Comparison of ENCODE assay signal across 1 cellular context in the genomic region with DNA sequence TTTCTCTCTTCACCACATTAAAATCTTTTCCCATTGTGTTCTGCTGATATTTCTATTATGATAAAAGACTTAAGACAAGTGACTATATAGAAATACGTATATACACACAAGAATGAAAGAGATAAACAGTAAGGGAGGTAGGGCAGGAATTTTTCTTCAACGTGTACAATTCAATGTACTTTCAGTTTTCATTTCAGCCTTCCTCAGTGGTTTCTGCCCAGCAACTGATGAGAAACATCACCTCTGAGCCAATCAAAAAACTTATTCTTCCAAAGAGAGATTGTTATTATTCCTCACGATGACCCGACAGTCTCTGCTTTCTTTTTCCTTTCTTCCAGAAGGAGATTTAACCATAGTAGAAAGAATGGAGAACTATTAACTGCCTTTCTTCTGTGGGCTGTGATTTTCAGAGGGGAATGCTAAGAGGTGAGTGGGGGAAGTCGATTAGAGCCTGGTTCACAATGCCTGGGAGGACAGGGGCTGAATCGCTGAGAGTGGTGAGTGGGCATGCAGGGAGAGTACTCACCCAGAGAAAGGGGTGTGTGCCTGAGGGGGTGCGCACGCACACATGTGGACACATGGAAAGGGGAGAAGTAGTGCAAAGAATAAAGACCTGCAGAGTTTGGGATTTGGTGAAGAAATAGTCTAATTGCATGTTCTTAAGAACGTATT.
TF ChIP-seq lines count a peak whose summit lies in the region.

Gene BTN3A1 (plus strand): TSS at position 289 of the 672 bp plus-strand sequence. CDS start 3,289 bp downstream, outside the sequence.

TF ChIP-seq in HepG2, 621 proteins besides CTCF, POLR2A, EP300 and RAD21 (continued from another document and continues in another):
- TF ChIP-seq, protein P1, sequence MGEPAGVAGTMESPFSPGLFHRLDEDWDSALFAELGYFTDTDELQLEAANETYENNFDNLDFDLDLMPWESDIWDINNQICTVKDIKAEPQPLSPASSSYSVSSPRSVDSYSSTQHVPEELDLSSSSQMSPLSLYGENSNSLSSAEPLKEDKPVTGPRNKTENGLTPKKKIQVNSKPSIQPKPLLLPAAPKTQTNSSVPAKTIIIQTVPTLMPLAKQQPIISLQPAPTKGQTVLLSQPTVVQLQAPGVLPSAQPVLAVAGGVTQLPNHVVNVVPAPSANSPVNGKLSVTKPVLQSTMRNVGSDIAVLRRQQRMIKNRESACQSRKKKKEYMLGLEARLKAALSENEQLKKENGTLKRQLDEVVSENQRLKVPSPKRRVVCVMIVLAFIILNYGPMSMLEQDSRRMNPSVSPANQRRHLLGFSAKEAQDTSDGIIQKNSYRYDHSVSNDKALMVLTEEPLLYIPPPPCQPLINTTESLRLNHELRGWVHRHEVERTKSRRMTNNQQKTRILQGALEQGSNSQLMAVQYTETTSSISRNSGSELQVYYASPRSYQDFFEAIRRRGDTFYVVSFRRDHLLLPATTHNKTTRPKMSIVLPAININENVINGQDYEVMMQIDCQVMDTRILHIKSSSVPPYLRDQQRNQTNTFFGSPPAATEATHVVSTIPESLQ (CRISPR knock-in tag; conservative IDR thresholded peaks at IDR 0.05): 0 out of 2 replicates have a peak, but pooled peaks have one; percentile 23
- TF ChIP-seq MAF1 (CRISPR knock-in tag; IDR thresholded peaks at IDR 0.05; ENCODE audit: borderline replicate concordance) (no peak), THAP11 (CRISPR knock-in tag; IDR thresholded peaks at IDR 0.05) (peak; percentile 20; the same call in 1 of the 2 replicates), ZNF713 (CRISPR knock-in tag; IDR thresholded peaks at IDR 0.05) (no peak), RBFOX2 (IDR thresholded peaks at IDR 0.05; ENCODE audit: low read depth, low read length) (no peak), ZBTB3 (CRISPR knock-in tag; IDR thresholded peaks at IDR 0.05; ENCODE audit: borderline replicate concordance, low read depth) (no peak; the same call in 1 of the 2 replicates), PCBP2 (optimal IDR thresholded peaks at IDR 0.05; ENCODE audit: low read depth, low read length, poor library complexity, severe bottlenecking) (no peak), SIN3A (IDR thresholded peaks at IDR 0.05; ENCODE audit: borderline replicate concordance, low read depth, low read length) (peak; percentile 61; the same call in 1 of the 2 replicates), YY1 (IDR thresholded peaks at IDR 0.05; ENCODE audit: insufficient read depth, insufficient replicate concordance, low read depth, low read length) (no peak), ZNF619 (CRISPR knock-in tag; IDR thresholded peaks at IDR 0.05) (no peak), HOXD1 (CRISPR knock-in tag; IDR thresholded peaks at IDR 0.05) (no peak), ARID2 (CRISPR knock-in tag; IDR thresholded peaks at IDR 0.05; ENCODE audit: borderline replicate concordance) (peak; percentile 17; the same call in 1 of the 2 replicates), KAT7 (CRISPR knock-in tag; IDR thresholded peaks at IDR 0.05; ENCODE audit: borderline replicate concordance) (peak; percentile 42; the same call in 1 of the 2 replicates), ZNF430 (CRISPR knock-in tag; IDR thresholded peaks at IDR 0.05) (0 out of 2 replicates have a peak, but pooled peaks have one; percentile 24), HNRNPK (IDR thresholded peaks at IDR 0.05; ENCODE audit: low read depth, low read length, poor library complexity, severe bottlenecking) (no peak), ZNF709 (CRISPR knock-in tag; IDR thresholded peaks at IDR 0.05) (no peak), TEAD3 (CRISPR knock-in tag; optimal IDR thresholded peaks at IDR 0.05; ENCODE audit: borderline replicate concordance) (peak; percentile 75), KMT2B (CRISPR knock-in tag; IDR thresholded peaks at IDR 0.05) (peak; percentile 83), HNF4G (IDR thresholded peaks at IDR 0.05; ENCODE audit: borderline replicate concordance, low read depth, low read length) (no peak), HNF4G (CRISPR knock-in tag; IDR thresholded peaks at IDR 0.05; ENCODE audit: borderline replicate concordance, low read depth) (no peak), IKZF4 (CRISPR knock-in tag; IDR thresholded peaks at IDR 0.05; ENCODE audit: borderline replicate concordance, low read depth, not compliant biosample characterization) (peak; percentile 39), PRPF4 (IDR thresholded peaks at IDR 0.05; ENCODE audit: low read depth, low read length, poor library complexity, severe bottlenecking) (no peak), CHD2 (IDR thresholded peaks at IDR 0.05; ENCODE audit: low read depth, low read length) (no peak), ZNF552 (CRISPR knock-in tag; IDR thresholded peaks at IDR 0.05; ENCODE audit: borderline replicate concordance) (no peak)
- TF ChIP-seq, protein P2, sequence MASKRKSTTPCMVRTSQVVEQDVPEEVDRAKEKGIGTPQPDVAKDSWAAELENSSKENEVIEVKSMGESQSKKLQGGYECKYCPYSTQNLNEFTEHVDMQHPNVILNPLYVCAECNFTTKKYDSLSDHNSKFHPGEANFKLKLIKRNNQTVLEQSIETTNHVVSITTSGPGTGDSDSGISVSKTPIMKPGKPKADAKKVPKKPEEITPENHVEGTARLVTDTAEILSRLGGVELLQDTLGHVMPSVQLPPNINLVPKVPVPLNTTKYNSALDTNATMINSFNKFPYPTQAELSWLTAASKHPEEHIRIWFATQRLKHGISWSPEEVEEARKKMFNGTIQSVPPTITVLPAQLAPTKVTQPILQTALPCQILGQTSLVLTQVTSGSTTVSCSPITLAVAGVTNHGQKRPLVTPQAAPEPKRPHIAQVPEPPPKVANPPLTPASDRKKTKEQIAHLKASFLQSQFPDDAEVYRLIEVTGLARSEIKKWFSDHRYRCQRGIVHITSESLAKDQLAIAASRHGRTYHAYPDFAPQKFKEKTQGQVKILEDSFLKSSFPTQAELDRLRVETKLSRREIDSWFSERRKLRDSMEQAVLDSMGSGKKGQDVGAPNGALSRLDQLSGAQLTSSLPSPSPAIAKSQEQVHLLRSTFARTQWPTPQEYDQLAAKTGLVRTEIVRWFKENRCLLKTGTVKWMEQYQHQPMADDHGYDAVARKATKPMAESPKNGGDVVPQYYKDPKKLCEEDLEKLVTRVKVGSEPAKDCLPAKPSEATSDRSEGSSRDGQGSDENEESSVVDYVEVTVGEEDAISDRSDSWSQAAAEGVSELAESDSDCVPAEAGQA (IDR thresholded peaks at IDR 0.05; ENCODE audit: low read depth): no peak
- TF ChIP-seq, protein P2 (CRISPR knock-in tag; IDR thresholded peaks at IDR 0.05; ENCODE audit: borderline replicate concordance): no peak
- TF ChIP-seq, protein P3, sequence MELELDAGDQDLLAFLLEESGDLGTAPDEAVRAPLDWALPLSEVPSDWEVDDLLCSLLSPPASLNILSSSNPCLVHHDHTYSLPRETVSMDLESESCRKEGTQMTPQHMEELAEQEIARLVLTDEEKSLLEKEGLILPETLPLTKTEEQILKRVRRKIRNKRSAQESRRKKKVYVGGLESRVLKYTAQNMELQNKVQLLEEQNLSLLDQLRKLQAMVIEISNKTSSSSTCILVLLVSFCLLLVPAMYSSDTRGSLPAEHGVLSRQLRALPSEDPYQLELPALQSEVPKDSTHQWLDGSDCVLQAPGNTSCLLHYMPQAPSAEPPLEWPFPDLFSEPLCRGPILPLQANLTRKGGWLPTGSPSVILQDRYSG (CRISPR knock-in tag; IDR thresholded peaks at IDR 0.05): no peak
- TF ChIP-seq, protein P4, sequence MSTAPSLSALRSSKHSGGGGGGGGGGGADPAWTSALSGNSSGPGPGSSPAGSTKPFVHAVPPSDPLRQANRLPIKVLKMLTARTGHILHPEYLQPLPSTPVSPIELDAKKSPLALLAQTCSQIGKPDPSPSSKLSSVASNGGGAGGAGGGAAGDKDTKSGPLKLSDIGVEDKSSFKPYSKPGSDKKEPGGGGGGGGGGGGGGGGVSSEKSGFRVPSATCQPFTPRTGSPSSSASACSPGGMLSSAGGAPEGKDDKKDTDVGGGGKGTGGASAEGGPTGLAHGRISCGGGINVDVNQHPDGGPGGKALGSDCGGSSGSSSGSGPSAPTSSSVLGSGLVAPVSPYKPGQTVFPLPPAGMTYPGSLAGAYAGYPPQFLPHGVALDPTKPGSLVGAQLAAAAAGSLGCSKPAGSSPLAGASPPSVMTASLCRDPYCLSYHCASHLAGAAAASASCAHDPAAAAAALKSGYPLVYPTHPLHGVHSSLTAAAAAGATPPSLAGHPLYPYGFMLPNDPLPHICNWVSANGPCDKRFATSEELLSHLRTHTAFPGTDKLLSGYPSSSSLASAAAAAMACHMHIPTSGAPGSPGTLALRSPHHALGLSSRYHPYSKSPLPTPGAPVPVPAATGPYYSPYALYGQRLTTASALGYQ (CRISPR knock-in tag; IDR thresholded peaks at IDR 0.05): no peak
- TF ChIP-seq, protein P5, sequence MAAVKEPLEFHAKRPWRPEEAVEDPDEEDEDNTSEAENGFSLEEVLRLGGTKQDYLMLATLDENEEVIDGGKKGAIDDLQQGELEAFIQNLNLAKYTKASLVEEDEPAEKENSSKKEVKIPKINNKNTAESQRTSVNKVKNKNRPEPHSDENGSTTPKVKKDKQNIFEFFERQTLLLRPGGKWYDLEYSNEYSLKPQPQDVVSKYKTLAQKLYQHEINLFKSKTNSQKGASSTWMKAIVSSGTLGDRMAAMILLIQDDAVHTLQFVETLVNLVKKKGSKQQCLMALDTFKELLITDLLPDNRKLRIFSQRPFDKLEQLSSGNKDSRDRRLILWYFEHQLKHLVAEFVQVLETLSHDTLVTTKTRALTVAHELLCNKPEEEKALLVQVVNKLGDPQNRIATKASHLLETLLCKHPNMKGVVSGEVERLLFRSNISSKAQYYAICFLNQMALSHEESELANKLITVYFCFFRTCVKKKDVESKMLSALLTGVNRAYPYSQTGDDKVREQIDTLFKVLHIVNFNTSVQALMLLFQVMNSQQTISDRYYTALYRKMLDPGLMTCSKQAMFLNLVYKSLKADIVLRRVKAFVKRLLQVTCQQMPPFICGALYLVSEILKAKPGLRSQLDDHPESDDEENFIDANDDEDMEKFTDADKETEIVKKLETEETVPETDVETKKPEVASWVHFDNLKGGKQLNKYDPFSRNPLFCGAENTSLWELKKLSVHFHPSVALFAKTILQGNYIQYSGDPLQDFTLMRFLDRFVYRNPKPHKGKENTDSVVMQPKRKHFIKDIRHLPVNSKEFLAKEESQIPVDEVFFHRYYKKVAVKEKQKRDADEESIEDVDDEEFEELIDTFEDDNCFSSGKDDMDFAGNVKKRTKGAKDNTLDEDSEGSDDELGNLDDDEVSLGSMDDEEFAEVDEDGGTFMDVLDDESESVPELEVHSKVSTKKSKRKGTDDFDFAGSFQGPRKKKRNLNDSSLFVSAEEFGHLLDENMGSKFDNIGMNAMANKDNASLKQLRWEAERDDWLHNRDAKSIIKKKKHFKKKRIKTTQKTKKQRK (IDR thresholded peaks at IDR 0.05; ENCODE audit: low read length): no peak
- TF ChIP-seq, protein P6, sequence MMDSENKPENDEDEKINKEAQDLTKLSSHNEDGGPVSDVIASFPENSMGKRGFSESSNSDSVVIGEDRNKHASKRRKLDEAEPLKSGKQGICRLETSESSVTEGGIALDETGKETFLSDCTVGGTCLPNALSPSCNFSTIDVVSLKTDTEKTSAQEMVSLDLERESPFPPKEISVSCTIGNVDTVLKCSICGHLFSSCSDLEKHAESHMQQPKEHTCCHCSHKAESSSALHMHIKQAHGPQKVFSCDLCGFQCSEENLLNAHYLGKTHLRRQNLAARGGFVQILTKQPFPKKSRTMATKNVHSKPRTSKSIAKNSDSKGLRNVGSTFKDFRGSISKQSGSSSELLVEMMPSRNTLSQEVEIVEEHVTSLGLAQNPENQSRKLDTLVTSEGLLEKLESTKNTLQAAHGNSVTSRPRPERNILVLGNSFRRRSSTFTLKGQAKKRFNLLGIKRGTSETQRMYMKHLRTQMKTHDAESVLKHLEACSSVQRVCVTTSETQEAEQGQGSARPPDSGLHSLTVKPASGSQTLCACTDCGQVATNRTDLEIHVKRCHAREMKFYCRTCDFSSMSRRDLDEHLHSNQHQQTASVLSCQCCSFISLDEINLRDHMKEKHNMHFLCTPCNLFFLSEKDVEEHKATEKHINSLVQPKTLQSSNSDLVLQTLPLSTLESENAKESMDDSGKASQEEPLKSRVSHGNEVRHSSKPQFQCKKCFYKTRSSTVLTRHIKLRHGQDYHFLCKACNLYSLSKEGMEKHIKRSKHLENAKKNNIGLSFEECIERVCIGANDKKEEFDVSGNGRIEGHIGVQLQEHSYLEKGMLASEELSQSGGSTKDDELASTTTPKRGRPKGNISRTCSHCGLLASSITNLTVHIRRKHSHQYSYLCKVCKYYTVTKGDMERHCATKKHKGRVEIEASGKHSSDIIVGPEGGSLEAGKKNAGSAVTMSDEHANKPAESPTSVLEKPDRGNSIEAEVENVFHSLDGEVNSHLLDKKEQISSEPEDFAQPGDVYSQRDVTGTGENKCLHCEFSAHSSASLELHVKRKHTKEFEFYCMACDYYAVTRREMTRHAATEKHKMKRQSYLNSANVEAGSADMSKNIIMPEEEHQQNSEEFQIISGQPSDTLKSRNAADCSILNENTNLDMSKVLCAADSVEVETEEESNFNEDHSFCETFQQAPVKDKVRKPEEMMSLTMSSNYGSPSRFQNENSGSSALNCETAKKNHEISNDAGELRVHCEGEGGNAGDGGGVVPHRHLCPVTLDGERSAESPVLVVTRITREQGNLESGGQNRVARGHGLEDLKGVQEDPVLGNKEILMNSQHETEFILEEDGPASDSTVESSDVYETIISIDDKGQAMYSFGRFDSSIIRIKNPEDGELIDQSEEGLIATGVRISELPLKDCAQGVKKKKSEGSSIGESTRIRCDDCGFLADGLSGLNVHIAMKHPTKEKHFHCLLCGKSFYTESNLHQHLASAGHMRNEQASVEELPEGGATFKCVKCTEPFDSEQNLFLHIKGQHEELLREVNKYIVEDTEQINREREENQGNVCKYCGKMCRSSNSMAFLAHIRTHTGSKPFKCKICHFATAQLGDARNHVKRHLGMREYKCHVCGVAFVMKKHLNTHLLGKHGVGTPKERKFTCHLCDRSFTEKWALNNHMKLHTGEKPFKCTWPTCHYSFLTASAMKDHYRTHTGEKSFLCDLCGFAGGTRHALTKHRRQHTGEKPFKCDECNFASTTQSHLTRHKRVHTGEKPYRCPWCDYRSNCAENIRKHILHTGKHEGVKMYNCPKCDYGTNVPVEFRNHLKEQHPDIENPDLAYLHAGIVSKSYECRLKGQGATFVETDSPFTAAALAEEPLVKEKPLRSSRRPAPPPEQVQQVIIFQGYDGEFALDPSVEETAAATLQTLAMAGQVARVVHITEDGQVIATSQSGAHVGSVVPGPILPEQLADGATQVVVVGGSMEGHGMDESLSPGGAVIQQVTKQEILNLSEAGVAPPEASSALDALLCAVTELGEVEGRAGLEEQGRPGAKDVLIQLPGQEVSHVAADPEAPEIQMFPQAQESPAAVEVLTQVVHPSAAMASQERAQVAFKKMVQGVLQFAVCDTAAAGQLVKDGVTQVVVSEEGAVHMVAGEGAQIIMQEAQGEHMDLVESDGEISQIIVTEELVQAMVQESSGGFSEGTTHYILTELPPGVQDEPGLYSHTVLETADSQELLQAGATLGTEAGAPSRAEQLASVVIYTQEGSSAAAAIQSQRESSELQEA (CRISPR knock-in tag; IDR thresholded peaks at IDR 0.05; ENCODE audit: not compliant biosample characterization): no peak
